Comparison of ENCODE assay signal across 22 cellular contexts in genomic region chr20:57867807-57868206, GRCh38.
"Had no signal": no experiment of that assay in that cellular context is flagged by ENCODE, and none has a peak within 500 bp of the region (broad histone marks: within the 10 kb centered on the region; RNA-seq: fewer than 3 reads in every experiment).

No MANE protein-coding gene starts in this region.

- ATAC-seq: left colon; left ventricle myocardium superior; lower lobe of right lung; naive thymus-derived CD8-positive, alpha-beta T cell; pancreas; sciatic nerve; stimulated activated effector memory CD8-positive, alpha-beta T cell treated with anti-CD3 and anti-CD28 coated beads, Interleukin-12 subunit alpha, Interleukin-12 subunit beta, amount 100 ng/mL, for 72 hours had no signal

- DNase-seq: dermis blood vessel endothelial cell; effector memory CD4-positive, alpha-beta T cell; hypothalamus; immature natural killer cell; kidney glomerular epithelial cell; left colon; left ventricle myocardium superior; lower lobe of right lung; naive thymus-derived CD8-positive, alpha-beta T cell; nephron progenitor cell; nucleus accumbens; pancreas; retina; stimulated activated CD4-positive, alpha-beta T cell treated with anti-CD3 and anti-CD28 coated beads, Interleukin-4, amount 100 ng/mL, for 24 hours; stimulated activated naive CD4-positive, alpha-beta T cell treated with Interleukin-2 at 50 U/mL for 16 hours; stomach; thyroid gland; trophoblast cell had no signal

- FAIRE-seq: endothelial cell of umbilical vein, frontal cortex, pancreas had no signal

- H3K4me1 Mint-ChIP-seq: immature natural killer cell had no signal

- H3K4me3 Mint-ChIP-seq: immature natural killer cell; naive thymus-derived CD8-positive, alpha-beta T cell; nephron progenitor cell; stimulated activated effector memory CD8-positive, alpha-beta T cell treated with anti-CD3 and anti-CD28 coated beads, Interleukin-12 subunit alpha, Interleukin-12 subunit beta, amount 100 ng/mL, for 72 hours had no signal

- H3K36me3 Mint-ChIP-seq: immature natural killer cell; naive thymus-derived CD8-positive, alpha-beta T cell; stimulated activated effector memory CD8-positive, alpha-beta T cell treated with anti-CD3 and anti-CD28 coated beads, Interleukin-12 subunit alpha, Interleukin-12 subunit beta, amount 100 ng/mL, for 72 hours had no signal

- H3K27ac Mint-ChIP-seq: nephron progenitor cell; stimulated activated effector memory CD8-positive, alpha-beta T cell treated with anti-CD3 and anti-CD28 coated beads, Interleukin-12 subunit alpha, Interleukin-12 subunit beta, amount 100 ng/mL, for 72 hours had no signal

- H3K9me3 Mint-ChIP-seq: immature natural killer cell; stimulated activated effector memory CD8-positive, alpha-beta T cell treated with anti-CD3 and anti-CD28 coated beads, Interleukin-12 subunit alpha, Interleukin-12 subunit beta, amount 100 ng/mL, for 72 hours had no signal
